ENCODE assay signal across 1 cellular context in the genomic region with DNA sequence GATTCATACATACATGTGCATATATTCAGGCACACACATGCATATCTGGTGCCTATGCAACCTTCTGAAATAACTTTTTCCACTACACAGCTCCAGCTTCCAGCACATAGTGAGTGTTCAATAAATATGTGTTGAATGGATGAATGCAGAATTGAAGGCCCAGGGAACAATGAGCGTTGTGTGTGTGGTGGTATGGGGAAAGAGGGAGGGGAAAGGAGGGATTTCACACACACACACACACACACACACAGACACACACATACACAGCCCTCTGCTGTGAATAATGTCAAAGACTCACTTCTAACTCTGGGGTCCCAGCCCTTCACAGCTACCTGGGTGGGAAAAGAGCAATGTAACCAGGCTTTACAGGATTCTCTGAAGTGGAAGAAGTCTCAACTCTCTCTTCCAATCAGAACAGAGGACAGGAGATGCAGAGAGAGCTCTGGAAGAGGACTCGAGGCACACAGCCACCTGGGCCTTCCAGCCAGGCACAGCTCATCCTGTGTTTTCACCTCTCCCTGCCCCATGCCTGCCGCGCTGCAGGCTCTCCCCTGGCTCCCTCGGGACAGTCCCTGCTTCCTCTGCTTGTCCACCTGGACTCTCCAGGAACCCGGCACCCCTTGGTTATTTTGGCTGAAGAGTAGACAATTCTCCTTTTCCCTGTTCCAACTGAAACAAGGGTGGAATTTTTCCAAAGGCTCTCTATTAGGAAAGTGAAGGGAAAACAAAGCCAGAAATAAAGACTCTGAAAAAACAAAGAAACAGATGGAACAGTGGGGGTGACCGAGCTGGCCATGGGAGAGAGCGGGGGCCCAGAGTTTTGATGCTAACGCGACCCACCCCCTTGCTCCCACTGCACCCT.
TF ChIP-seq lines count a peak whose summit lies in the region.

No MANE protein-coding gene starts in this region.

TF ChIP-seq in H1, 55 proteins besides CTCF, POLR2A, EP300 and RAD21:
- TF ChIP-seq, protein P1, sequence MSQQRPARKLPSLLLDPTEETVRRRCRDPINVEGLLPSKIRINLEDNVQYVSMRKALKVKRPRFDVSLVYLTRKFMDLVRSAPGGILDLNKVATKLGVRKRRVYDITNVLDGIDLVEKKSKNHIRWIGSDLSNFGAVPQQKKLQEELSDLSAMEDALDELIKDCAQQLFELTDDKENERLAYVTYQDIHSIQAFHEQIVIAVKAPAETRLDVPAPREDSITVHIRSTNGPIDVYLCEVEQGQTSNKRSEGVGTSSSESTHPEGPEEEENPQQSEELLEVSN (IDR thresholded peaks at IDR 0.05): no peak
- TF ChIP-seq, protein P2, sequence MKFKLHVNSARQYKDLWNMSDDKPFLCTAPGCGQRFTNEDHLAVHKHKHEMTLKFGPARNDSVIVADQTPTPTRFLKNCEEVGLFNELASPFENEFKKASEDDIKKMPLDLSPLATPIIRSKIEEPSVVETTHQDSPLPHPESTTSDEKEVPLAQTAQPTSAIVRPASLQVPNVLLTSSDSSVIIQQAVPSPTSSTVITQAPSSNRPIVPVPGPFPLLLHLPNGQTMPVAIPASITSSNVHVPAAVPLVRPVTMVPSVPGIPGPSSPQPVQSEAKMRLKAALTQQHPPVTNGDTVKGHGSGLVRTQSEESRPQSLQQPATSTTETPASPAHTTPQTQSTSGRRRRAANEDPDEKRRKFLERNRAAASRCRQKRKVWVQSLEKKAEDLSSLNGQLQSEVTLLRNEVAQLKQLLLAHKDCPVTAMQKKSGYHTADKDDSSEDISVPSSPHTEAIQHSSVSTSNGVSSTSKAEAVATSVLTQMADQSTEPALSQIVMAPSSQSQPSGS (IDR thresholded peaks at IDR 0.05; ENCODE audit: low read length): no peak
